ENCODE assay signal across 21 cellular contexts in the genomic region with DNA sequence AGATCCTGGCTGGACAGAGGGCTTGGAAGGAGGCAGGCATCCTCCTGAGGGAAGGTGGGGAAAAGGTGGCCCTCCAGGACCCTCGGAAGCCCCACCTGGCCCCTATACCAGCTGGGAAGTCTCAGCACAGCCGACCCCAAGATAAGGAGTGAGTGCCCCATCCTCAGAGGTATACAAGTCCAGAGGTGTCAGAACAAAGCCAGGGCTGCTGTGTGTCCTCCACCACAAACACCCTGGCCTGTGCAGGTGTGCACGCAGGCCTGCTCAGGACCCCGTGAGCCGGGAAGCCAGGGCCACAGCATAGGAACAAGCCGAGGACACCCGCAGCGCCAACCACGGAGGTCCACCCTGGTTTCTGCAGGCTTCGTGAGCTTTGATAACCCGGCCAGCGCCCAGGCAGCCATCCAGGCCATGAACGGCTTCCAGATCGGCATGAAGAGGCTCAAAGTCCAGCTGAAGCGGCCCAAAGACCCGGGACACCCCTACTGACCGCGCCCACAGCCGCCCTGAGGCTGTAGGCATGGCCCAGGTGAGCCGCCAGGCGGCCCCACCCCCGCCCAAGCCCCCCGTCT.
"Had no signal": no experiment of that assay in that cellular context is flagged by ENCODE, and none has a peak within 500 bp of the region (broad histone marks: within the 10 kb centered on the region; RNA-seq: fewer than 3 reads in every experiment).

No MANE protein-coding gene starts in this region.

- H3K4me1 ChIP-seq: heart right ventricle, right atrium auricular region, upper lobe of right lung had no signal

- H3K27me3 ChIP-seq: right atrium auricular region had no signal

- H3K4me2 ChIP-seq: smooth muscle cell had no signal

- H3K9me3 ChIP-seq: heart right ventricle, neutrophil, right atrium auricular region, tibial artery, upper lobe of right lung had no signal

- FAIRE-seq: endometrium, frontal cortex, keratinocyte had no signal

- H3K36me3 ChIP-seq: heart right ventricle, neutrophil, right atrium auricular region, tibial artery, upper lobe of right lung had no signal

- DNase-seq: central memory CD4-positive, alpha-beta T cell; cortex of kidney; dorsolateral prefrontal cortex; effector memory CD4-positive, alpha-beta T cell; heart right ventricle; immature natural killer cell; left ventricle myocardium superior; mesendoderm; naive thymus-derived CD4-positive, alpha-beta T cell; nephron progenitor cell; stimulated activated CD4-positive, alpha-beta T cell treated with anti-CD3 and anti-CD28 coated beads, Interleukin-2, amount 100 ng/mL, for 48 hours; stimulated activated naive CD4-positive, alpha-beta T cell treated with Interleukin-2 at 50 U/mL for 16 hours; tibial artery; upper lobe of right lung had no signal

- H3K27ac ChIP-seq: dorsolateral prefrontal cortex, heart right ventricle, neutrophil, right atrium auricular region, tibial artery, upper lobe of right lung had no signal

- H3K4me3 ChIP-seq: dorsolateral prefrontal cortex, heart right ventricle, right atrium auricular region, smooth muscle cell, tibial artery, upper lobe of right lung had no signal

- ATAC-seq: esophagus mucosa; heart right ventricle; left ventricle myocardium superior; naive thymus-derived CD4-positive, alpha-beta T cell; upper lobe of right lung had no signal
